Comparison of ENCODE assay signal across 12 cellular contexts in the genomic region with DNA sequence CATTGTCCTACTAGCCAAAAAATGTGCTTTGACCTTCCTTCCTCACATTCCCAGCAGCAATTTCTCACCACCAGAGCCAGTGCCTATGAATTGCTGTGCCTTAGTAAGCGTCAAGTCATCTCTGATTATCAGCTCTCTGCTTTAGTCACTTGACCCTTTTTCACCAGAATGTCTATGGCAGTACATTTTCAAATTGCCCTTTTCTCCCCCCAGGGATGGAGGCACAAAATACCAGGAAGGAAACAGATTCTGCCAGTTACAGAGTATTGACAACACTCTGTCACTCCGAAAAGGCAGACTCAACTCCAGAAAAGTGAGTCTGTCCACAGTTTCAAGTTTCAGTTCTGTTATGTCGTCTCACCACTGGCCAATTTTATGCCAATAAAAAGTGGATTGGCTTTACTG.
DNase-seq lines count a peak whose midpoint lies in the region; ATAC-seq and TF ChIP-seq lines count a peak whose summit lies in the region.
"Had no signal": no experiment of that assay in that cellular context is flagged by ENCODE, and none has a peak within 500 bp of the region (broad histone marks: within the 10 kb centered on the region; RNA-seq: fewer than 3 reads in every experiment).

No MANE protein-coding gene starts in this region.

- ATAC-seq in GM21723 (IDR thresholded peaks at IDR 0.05; ENCODE audit: unreplicated experiment) (peak; percentile 72), HG03571 (IDR thresholded peaks at IDR 0.05; ENCODE audit: unreplicated experiment) (peak; percentile 69), HG02759 (IDR thresholded peaks at IDR 0.05; ENCODE audit: unreplicated experiment) (no peak)

- DNase-seq in GM13977 (ENCODE audit: low spot score) (peak; percentile 11), fibroblast of mammary gland (ENCODE audit: low read depth) (peak; percentile 9), SHP77 treated with DMSO at 0.1 percent for 48 hours (lab: John Stamatoyannopoulos, UW) (no peak), NCI-H1694 treated with DMSO at 0.1 percent for 48 hours (lab: John Stamatoyannopoulos, UW) (no peak)
- DNase-seq in effector CD8-positive, alpha-beta T cell (lab: John Stamatoyannopoulos, UW), result no peak
- DNase-seq: activated CD4-positive, CD25-positive, alpha-beta regulatory T cell; aorta; GOT3 had no signal

- TF ChIP-seq CTCF in GM13977 (IDR thresholded peaks at IDR 0.05; ENCODE audit: extremely low read depth, insufficient read depth, missing control alignments) (no peak), fibroblast of mammary gland (conservative IDR thresholded peaks at IDR 0.05; ENCODE audit: control insufficient read depth, insufficient read depth, low read depth, low read length) (no peak)

- no peak overlapping the region for H3K4me3 ChIP-seq in fibroblast of mammary gland (ENCODE audit: control insufficient read depth, low read depth, low read length)
- H3K4me3 ChIP-seq: lung had no signal

- in situ Hi-C loops in GM13977 (cut with MboI; ENCODE audit: low pct_unique_long_range_greater_than_20kb, low sequenced_read_pairs, unreplicated experiment), result no loop called here

Comparison
In these comparisons a context has a peak if more than half of its experiments do, and no peak if none do; other contexts are left out.
1. DNase-seq: peak in GM13977 (single experiment) and fibroblast of mammary gland (single experiment); none in SHP77 treated with DMSO at 0.1 percent for 48 hours (single experiment), effector CD8-positive, alpha-beta T cell (single experiment) and NCI-H1694 treated with DMSO at 0.1 percent for 48 hours (single experiment).